In genomic region chr14:44494125-44494524, GRCh38 we compare ENCODE assay signal across 21 cellular contexts.
"Had no signal": no experiment of that assay in that cellular context is flagged by ENCODE, and none has a peak within 500 bp of the region (broad histone marks: within the 10 kb centered on the region; RNA-seq: fewer than 3 reads in every experiment).

No MANE protein-coding gene starts in this region.

- ATAC-seq: activated CD8-positive, alpha-beta T cell treated with anti-CD3 and anti-CD28 coated beads for 36 hours had no signal

- DNase-seq: activated CD4-positive, alpha-beta T cell treated with anti-CD3 and anti-CD28 coated beads, Interleukin-2, amount 10 ng/mL, durations not matched to agents 24 days and 14 days; activated CD4-positive, alpha-beta T cell treated with anti-CD3 and anti-CD28 coated beads, Interleukin-2, amount 50 U/mL, for 4 hours; activated CD8-positive, alpha-beta T cell treated with anti-CD3 and anti-CD28 coated beads for 36 hours; activated gamma-delta T cell; activated naive CD4-positive, alpha-beta T cell treated with Interleukin-2 at 50 U/mL for 16 hours; activated naive CD8-positive, alpha-beta T cell treated with anti-CD3 and anti-CD28 coated beads, Interleukin-2, amount 10 ng/mL, durations not matched to agents 7 days and 5 days; activated T-cell treated with anti-CD3 and anti-CD28 coated beads, Interleukin-2, amount 50 U/mL, for 24 hours; amygdala; Karpas-422; KBM-7; MG63; NCI-H1048; NCI-H1105 treated with DMSO at 0.1 percent for 48 hours; NCI-H1436; NCI-H1694; NCI-H1930; NCI-H2081 treated with DMSO at 0.1 percent for 48 hours; NCI-H2171; NCI-H510A; SHP77 treated with DMSO at 0.1 percent for 48 hours; SK-N-SH had no signal
